Comparison of ENCODE assay signal across 8 cellular contexts in the genomic region with DNA sequence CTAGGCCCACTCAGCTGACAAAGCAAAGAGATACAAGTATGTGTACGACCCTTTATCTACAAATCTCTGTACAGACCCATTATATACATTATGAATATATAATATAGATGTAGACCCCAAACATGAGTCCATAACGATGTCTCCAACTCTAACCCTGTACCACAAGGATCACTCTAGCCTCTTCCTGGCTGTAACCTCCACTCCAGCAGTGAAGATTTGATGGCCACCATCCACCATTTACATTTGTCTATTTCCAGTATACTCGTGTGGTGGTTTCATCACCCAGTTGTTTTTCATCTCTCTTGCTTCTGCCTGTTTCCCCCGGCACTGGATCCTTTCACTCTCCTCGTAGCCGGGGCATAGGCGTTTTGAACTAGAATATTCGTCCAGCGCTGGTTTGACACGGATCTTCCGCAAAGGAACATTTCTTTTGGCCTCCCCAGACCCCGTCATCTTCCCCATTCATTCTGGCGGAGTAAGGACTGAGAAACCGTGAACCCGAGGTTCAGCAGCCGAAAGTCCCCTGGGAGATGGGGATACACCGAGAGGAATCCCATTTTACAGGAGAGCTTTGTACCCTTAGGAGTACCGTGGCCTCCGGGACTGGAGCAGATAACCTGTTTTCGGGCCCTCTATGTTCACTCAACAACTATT. TPM values are rescaled to one million over a fixed set of nuclear protein-coding genes. Genes with fewer than 3 reads are reported as not detected.
DNase-seq lines count a peak whose midpoint lies in the region; ATAC-seq, FAIRE-seq and TF ChIP-seq lines count a peak whose summit lies in the region.

No MANE protein-coding gene starts in this region.

- no peak for DNase-seq in activated naive CD4-positive, alpha-beta T cell treated with anti-CD3 and anti-CD28 coated beads, Interleukin-2, amount 10 ng/mL, durations not matched to agents 7 days and 5 days
- DNase-seq in activated naive CD4-positive, alpha-beta T cell treated with anti-CD3 and anti-CD28 coated beads, Interleukin-2, amount 50 U/mL, for 72 hours (ENCODE audit: low spot score in 2 of 2), result no peak
- DNase-seq in astrocyte (ENCODE audit: low read depth) (no peak), lower leg skin (ENCODE audit: low spot score in 2 of 2) (peak in 1 of 2 donors; percentile 86), upper lobe of right lung (no peak), RCC 7860 (ENCODE audit: low spot score) (no peak)

- H3K4me1 Mint-ChIP-seq in activated naive CD4-positive, alpha-beta T cell treated with anti-CD3 and anti-CD28 coated beads, Interleukin-2, amount 10 ng/mL, durations not matched to agents 7 days and 5 days, result peaks cover 13% of the 10 kb centered on the region
- H3K4me1 Mint-ChIP-seq in astrocyte (ENCODE audit: low read depth, unreplicated experiment), result peaks cover 32% of the 10 kb centered on the region

- no peak overlapping the region for H3K27ac Mint-ChIP-seq in activated naive CD4-positive, alpha-beta T cell treated with anti-CD3 and anti-CD28 coated beads, Interleukin-2, amount 10 ng/mL, durations not matched to agents 7 days and 5 days
- H3K27ac Mint-ChIP-seq in activated naive CD4-positive, alpha-beta T cell treated with anti-CD3 and anti-CD28 coated beads, Interleukin-2, amount 50 U/mL, for 72 hours, result no peak overlapping the region
- H3K27ac Mint-ChIP-seq in astrocyte (ENCODE audit: unreplicated experiment), result peak overlapping the region; percentile 96

- H3K9ac ChIP-seq in astrocyte (ENCODE audit: low read length), result peak overlapping the region; percentile 100

- peaks cover 79% of the 10 kb centered on the region for H3K27me3 Mint-ChIP-seq in activated naive CD4-positive, alpha-beta T cell treated with anti-CD3 and anti-CD28 coated beads, Interleukin-2, amount 10 ng/mL, durations not matched to agents 7 days and 5 days
- H3K27me3 Mint-ChIP-seq in astrocyte (ENCODE audit: low read depth, unreplicated experiment), result no peaks in the 10 kb centered on the region

- no peaks in the 10 kb centered on the region for H3K36me3 Mint-ChIP-seq in activated naive CD4-positive, alpha-beta T cell treated with anti-CD3 and anti-CD28 coated beads, Interleukin-2, amount 10 ng/mL, durations not matched to agents 7 days and 5 days
- peaks cover 0 to 7% of the 10 kb centered on the region in 2 donors for H3K36me3 Mint-ChIP-seq in activated naive CD4-positive, alpha-beta T cell treated with anti-CD3 and anti-CD28 coated beads, Interleukin-2, amount 50 U/mL, for 72 hours
- peaks cover 2% of the 10 kb centered on the region for H3K36me3 Mint-ChIP-seq in astrocyte (ENCODE audit: low read depth, unreplicated experiment)

- H3K9me3 Mint-ChIP-seq in activated naive CD4-positive, alpha-beta T cell treated with anti-CD3 and anti-CD28 coated beads, Interleukin-2, amount 10 ng/mL, durations not matched to agents 7 days and 5 days, result no peaks in the 10 kb centered on the region
- H3K9me3 Mint-ChIP-seq in activated naive CD4-positive, alpha-beta T cell treated with anti-CD3 and anti-CD28 coated beads, Interleukin-2, amount 50 U/mL, for 72 hours, result peaks cover 0 to 2% of the 10 kb centered on the region in 2 donors
- peaks cover 2% of the 10 kb centered on the region for H3K9me3 Mint-ChIP-seq in astrocyte (ENCODE audit: unreplicated experiment)

- intact Hi-C loops in lower leg skin (cut with DNase I; ENCODE audit: low total_unique reads) (no loop called here), upper lobe of right lung (cut with DNase I) (loop anchor here (10.0 kb wide), 1 partner anchor 102 kb away; no protein-coding TSS in a partner anchor)

- peaks cover 49% of the 10 kb centered on the region for H3K79me2 ChIP-seq in astrocyte (ENCODE audit: insufficient read depth, low read length)

- H3K27me3 ChIP-seq in astrocyte (ENCODE audit: insufficient read depth, low read length) (no peaks in the 10 kb centered on the region), upper lobe of right lung (no peaks in the 10 kb centered on the region)

- peaks cover 24% of the 10 kb centered on the region for H4K20me1 ChIP-seq in astrocyte (ENCODE audit: insufficient read depth, low read length)

- no peak for ATAC-seq in activated naive CD4-positive, alpha-beta T cell treated with anti-CD3 and anti-CD28 coated beads, Interleukin-2, amount 50 U/mL, for 72 hours
- ATAC-seq in HG03103 (IDR thresholded peaks at IDR 0.05; ENCODE audit: low read depth, unreplicated experiment) (peak; percentile 0), upper lobe of right lung (no peak), HG03439 (IDR thresholded peaks at IDR 0.05; ENCODE audit: unreplicated experiment) (no peak)

- H3K36me3 ChIP-seq in astrocyte (ENCODE audit: insufficient read depth, low read length), result no peaks in the 10 kb centered on the region
- no peaks in the 10 kb centered on the region for H3K36me3 ChIP-seq in upper lobe of right lung

- CTCF ChIA-PET in activated naive CD4-positive, alpha-beta T cell treated with anti-CD3 and anti-CD28 coated beads, Interleukin-2, amount 10 ng/mL, durations not matched to agents 7 days and 5 days (lab: Charles Lee), result no interaction called here

- H2AFZ ChIP-seq in astrocyte (ENCODE audit: low read depth, low read length), result peak overlapping the region; percentile 59

- H3K4me1 ChIP-seq in astrocyte (ENCODE audit: insufficient read depth, low read length), result peaks cover 27% of the 10 kb centered on the region
- H3K4me1 ChIP-seq in upper lobe of right lung, result peaks cover 28% of the 10 kb centered on the region

- H3K27ac ChIP-seq in astrocyte (ENCODE audit: low read depth, low read length), result peak overlapping the region; percentile 95
- peak overlapping the region; percentile 86 for H3K27ac ChIP-seq in upper lobe of right lung

- no peaks in the 10 kb centered on the region for H3K9me3 ChIP-seq in astrocyte (ENCODE audit: insufficient read depth, low read depth, low read length)
- no peaks in the 10 kb centered on the region for H3K9me3 ChIP-seq in upper lobe of right lung

- WGBS in lower leg skin, 2 donors, result 16 to 17% methylated on average over 18 to 20 of the region's 20 CpGs

- H3K4me3 ChIP-seq in astrocyte (ENCODE audit: insufficient read depth, low read depth, low read length) (peak overlapping the region; percentile 77), lower leg skin (ENCODE audit: low read depth, poor library complexity, severe bottlenecking) (peak overlapping the region; percentile 43), upper lobe of right lung (peak overlapping the region; percentile 67)

- FAIRE-seq in astrocyte (lab: Jason Lieb, UNC) (no peak), RCC 7860 (lab: Jason Lieb, UNC) (no peak)

- TF ChIP-seq CTCF in astrocyte (IDR thresholded peaks at IDR 0.05; ENCODE audit: insufficient read depth, low read depth, low read length), result no peak
- no peak for TF ChIP-seq CTCF in lower leg skin (IDR thresholded peaks at IDR 0.05)
- TF ChIP-seq CTCF in upper lobe of right lung (IDR thresholded peaks at IDR 0.05), result no peak

- H3K4me3 Mint-ChIP-seq in activated naive CD4-positive, alpha-beta T cell treated with anti-CD3 and anti-CD28 coated beads, Interleukin-2, amount 10 ng/mL, durations not matched to agents 7 days and 5 days, result peak overlapping the region; percentile 80
- peak overlapping the region; percentile 82 for H3K4me3 Mint-ChIP-seq in astrocyte (ENCODE audit: unreplicated experiment)

- no peak for TF ChIP-seq POLR2A in lower leg skin (IDR thresholded peaks at IDR 0.05)

- peak overlapping the region; percentile 99 for H3K4me2 ChIP-seq in astrocyte (ENCODE audit: low read length)

RNA-seq across cellular contexts. Expression of gene TRIO, which starts 0.8 kb away (rescaled TPM):
- 10 to 100 TPM; 13.3 to 18.2 TPM for total RNA-seq in activated naive CD4-positive, alpha-beta T cell treated with anti-CD3 and anti-CD28 coated beads, Interleukin-2, amount 50 U/mL, for 72 hours
- total RNA-seq in astrocyte, result 291 and 347 TPM in 2 replicates
- total RNA-seq in lower leg skin, result 100 to 1,000 TPM in 1 of 4 donors, 10 to 100 TPM in 3; 47.8 to 101 (median 64.5) TPM
- total RNA-seq in upper lobe of right lung, result 148 TPM
